In the genomic region with DNA sequence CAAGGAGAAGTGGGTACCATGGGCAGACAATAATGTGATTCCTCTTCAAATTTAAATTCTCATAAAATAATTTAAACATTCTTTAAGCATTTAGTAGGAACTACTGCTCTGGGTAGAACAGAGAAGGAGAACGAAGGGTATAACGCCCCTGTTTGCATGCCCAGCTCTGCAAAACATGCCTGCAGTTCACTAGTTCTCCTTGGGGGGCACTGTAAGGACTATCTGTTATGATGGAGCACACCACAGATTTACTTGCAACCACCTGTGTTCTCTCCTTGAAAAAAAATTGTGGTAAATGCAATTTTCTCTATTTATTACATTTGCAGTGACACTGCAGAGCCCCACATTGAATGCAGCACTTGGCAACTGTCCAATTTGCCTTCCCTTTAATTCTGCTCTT, we compare ENCODE assay signal across 8 cellular contexts.
A peak's percentile ranks its signal among the peaks of the same experiment; 100 is the strongest.
DNase-seq lines count a peak whose midpoint lies in the region; ATAC-seq and TF ChIP-seq lines count a peak whose summit lies in the region.

No MANE protein-coding gene starts in this region.

- no peak overlapping the region for H3K4me3 ChIP-seq in brain microvascular endothelial cell (ENCODE audit: low read depth, low read length)

- H3K27ac Mint-ChIP-seq in natural killer cell, result no peak overlapping the region

- ATAC-seq in GM18508 (IDR thresholded peaks at IDR 0.05; ENCODE audit: insufficient read depth, unreplicated experiment), result peak; percentile 48
- ATAC-seq in HG03108 (IDR thresholded peaks at IDR 0.05; ENCODE audit: unreplicated experiment), result peak; percentile 61
- ATAC-seq in natural killer cell, result no peak

- H3K4me1 Mint-ChIP-seq in natural killer cell, result no peaks in the 10 kb centered on the region

- H3K27me3 ChIP-seq in brain microvascular endothelial cell (replicated peaks), result no peaks in the 10 kb centered on the region

- no peaks in the 10 kb centered on the region for H3K27me3 Mint-ChIP-seq in natural killer cell (ENCODE audit: low read depth in 2 of 2)

- H3K4me3 Mint-ChIP-seq in natural killer cell, result no peak overlapping the region

- peaks cover 10 to 19% of the 10 kb centered on the region in 2 donors for H3K9me3 Mint-ChIP-seq in natural killer cell

- no peaks in the 10 kb centered on the region for H3K36me3 Mint-ChIP-seq in natural killer cell

- TF ChIP-seq CTCF in brain microvascular endothelial cell (IDR thresholded peaks at IDR 0.05; ENCODE audit: low read depth, low read length, missing control alignments) (peak; percentile 70), natural killer cell (IDR thresholded peaks at IDR 0.05) (no peak)

- DNase-seq in ACHN (peak; percentile 18), brain microvascular endothelial cell (no peak), T-helper 2 cell (no peak), natural killer cell (no peak), KBM-7 (no peak), hepatic stellate cell (ENCODE audit: low spot score) (no peak)

- intact Hi-C loops in natural killer cell (cut with micrococcal nuclease), result no loop called here

- H3K27ac ChIP-seq in brain microvascular endothelial cell, result no peak overlapping the region

- in situ Hi-C loops in ACHN (cut with HindIII; ENCODE audit: low pct_ligation_motif_present, low pct_unique_long_range_greater_than_20kb, low sequenced_read_pairs) (no loop called here), brain microvascular endothelial cell (cut with HindIII; ENCODE audit: low pct_ligation_motif_present, low sequenced_read_pairs) (no loop called here), KBM-7 (cut with MboI; ENCODE audit: low pct_unique_long_range_greater_than_20kb, low sequenced_read_pairs) (no loop called here)

- no peaks in the 10 kb centered on the region for H3K36me3 ChIP-seq in brain microvascular endothelial cell (replicated peaks)

Comparison
In these comparisons a context has a peak if more than half of its experiments do, and no peak if none do; other contexts are left out.
1. ATAC-seq: peak in GM18508 (single experiment) and HG03108 (single experiment); none in natural killer cell (0 of 3).